In the genomic region with DNA sequence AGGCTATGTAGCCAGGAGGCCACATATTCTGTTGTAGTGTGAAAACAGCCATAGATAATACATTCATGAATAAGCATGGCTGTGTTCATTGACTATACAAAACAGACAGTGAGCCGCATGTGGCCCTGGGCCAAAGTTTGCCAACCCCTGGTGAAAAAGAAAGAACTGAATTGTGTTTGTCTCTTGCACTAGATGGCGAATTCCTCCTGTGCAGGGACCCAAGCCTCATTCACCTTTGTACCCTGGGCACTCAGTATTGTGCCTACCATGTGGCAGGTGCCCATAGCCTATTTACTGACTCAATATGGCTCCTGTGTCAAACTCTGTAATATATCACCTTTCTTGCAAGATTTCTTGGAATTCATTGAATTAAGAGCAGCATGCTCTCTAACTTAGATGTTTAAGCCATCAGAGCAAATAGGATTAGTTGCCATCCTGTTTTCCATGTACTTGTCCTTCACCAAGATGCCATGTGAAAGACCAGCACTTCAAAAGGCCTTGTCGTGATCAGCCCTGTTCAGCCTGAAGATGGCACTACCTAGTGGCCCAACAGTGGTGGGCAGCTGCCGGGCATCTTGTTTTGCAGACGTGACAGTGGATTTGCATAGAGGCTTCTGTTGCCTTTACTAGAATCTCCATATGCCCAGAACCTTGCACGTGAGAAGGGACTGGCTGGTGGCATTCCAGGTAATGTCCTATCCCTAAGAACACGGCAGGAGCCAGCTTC, we compare ENCODE assay signal across 12 cellular contexts. TPM values are rescaled to one million over a fixed set of nuclear protein-coding genes. Genes with fewer than 3 reads are reported as not detected.
DNase-seq lines count a peak whose midpoint lies in the region; ATAC-seq and TF ChIP-seq lines count a peak whose summit lies in the region.
"Had no signal": no experiment of that assay in that cellular context is flagged by ENCODE, and none has a peak within 500 bp of the region (broad histone marks: within the 10 kb centered on the region; RNA-seq: fewer than 3 reads in every experiment).

No MANE protein-coding gene starts in this region.

- TF ChIP-seq CTCF in A673 (conservative IDR thresholded peaks at IDR 0.05; ENCODE audit: low read depth, low read length) (0 out of 2 replicates have a peak, but pooled peaks have one; percentile 16), HFFc6 (IDR thresholded peaks at IDR 0.05) (peak; percentile 30; the same call in 1 of the 2 replicates)

- intact Hi-C loops in A673 (cut with micrococcal nuclease; ENCODE audit: unreplicated experiment), result loop anchor here (1.0 to 5.0 kb wide), 2 partner anchors 44 to 163 kb away; no protein-coding TSS in a partner anchor
- intact Hi-C loops in activated CD4-positive, alpha-beta T cell treated with anti-CD3 and anti-CD28 coated beads for 36 hours (cut with DNase I, micrococcal nuclease), result loop anchor here (1.0 kb wide), 2 partner anchors 164 to 322 kb away; no protein-coding TSS in a partner anchor

- H3K36me3 Mint-ChIP-seq in HFFc6 (ENCODE audit: low read depth), result no peaks in the 10 kb centered on the region
- peaks cover 1% of the 10 kb centered on the region for H3K36me3 Mint-ChIP-seq in activated CD4-positive, alpha-beta T cell treated with anti-CD3 and anti-CD28 coated beads for 36 hours (ENCODE audit: low read depth)
- H3K36me3 Mint-ChIP-seq: brain; stimulated activated memory B cell treated with anti-CD40 and anti-IgM and Interleukin-4, amounts not matched to agents 10 μg/mL and 1 μg/mL and 100 μg/mL, for 72 hours had no signal

- CTCF ChIA-PET in A673 (lab: Charles Lee), result interaction anchor here (0.6 kb wide), 1 partner anchor 374 kb away, joined by 4 read pairs; no protein-coding TSS in a partner anchor
- CTCF ChIA-PET in activated CD4-positive, alpha-beta T cell treated with anti-CD3 and anti-CD28 coated beads for 36 hours (lab: Charles Lee), result no interaction called here

- no peaks in the 10 kb centered on the region for H3K4me1 ChIP-seq in A673 (ENCODE audit: insufficient read depth, low read length, poor library complexity, severe bottlenecking)

- H3K27ac Mint-ChIP-seq in HFFc6, result no peak overlapping the region
- no peak overlapping the region for H3K27ac Mint-ChIP-seq in activated CD4-positive, alpha-beta T cell treated with anti-CD3 and anti-CD28 coated beads for 36 hours
- H3K27ac Mint-ChIP-seq: activated CD4-positive, alpha-beta memory T cell treated with anti-CD3 and anti-CD28 coated beads, Interleukin-2, amount 10 ng/mL, durations not matched to agents 7 days and 5 days; brain; stimulated activated memory B cell treated with anti-CD40 and anti-IgM and Interleukin-4, amounts not matched to agents 10 μg/mL and 1 μg/mL and 100 μg/mL, for 72 hours; T-helper 1 cell treated with Interleukin-12 subunit alpha and Interleukin-12 subunit beta and Interleukin-4 antibody, amounts not matched to agents 30 μg/mL and 1 μg/mL, for 36 hours had no signal

- DNase-seq in A673 (ENCODE audit: low spot score) (no peak), HFFc6 (peak; percentile 4), SK-MEL-5 (ENCODE audit: low read depth, low spot score) (peak; percentile 47), kidney tubule cell (ENCODE audit: low spot score) (peak; percentile 32), AG20443 (ENCODE audit: low spot score) (no peak), KG1 (lab: John Stamatoyannopoulos, UW) (no peak)
- no peak for DNase-seq in activated CD4-positive, alpha-beta T cell treated with anti-CD3 and anti-CD28 coated beads for 36 hours
- no peak for DNase-seq in activated CD8-positive, alpha-beta memory T cell treated with anti-CD3 and anti-CD28 coated beads, Interleukin-2, amount 50 U/mL, for 48 hours

- no peaks in the 10 kb centered on the region for H3K36me3 ChIP-seq in A673 (ENCODE audit: insufficient read depth, low read length, poor library complexity, severe bottlenecking)

- in situ Hi-C loops in SK-MEL-5 (cut with HindIII; ENCODE audit: low pct_unique_long_range_greater_than_20kb, low sequenced_read_pairs), result no loop called here

- H3K27me3 Mint-ChIP-seq in HFFc6 (ENCODE audit: insufficient read depth), result peaks cover 14% of the 10 kb centered on the region
- no peaks in the 10 kb centered on the region for H3K27me3 Mint-ChIP-seq in activated CD4-positive, alpha-beta T cell treated with anti-CD3 and anti-CD28 coated beads for 36 hours
- H3K27me3 Mint-ChIP-seq: activated CD4-positive, alpha-beta memory T cell treated with anti-CD3 and anti-CD28 coated beads, Interleukin-2, amount 10 ng/mL, durations not matched to agents 7 days and 5 days; stimulated activated memory B cell treated with anti-CD40 and anti-IgM and Interleukin-4, amounts not matched to agents 10 μg/mL and 1 μg/mL and 100 μg/mL, for 72 hours had no signal

- BruUV-seq in A673 (replicated peaks; lab: Mats Ljungman, UMichigan), result no TSS peak

- no peaks in the 10 kb centered on the region for H3K4me1 Mint-ChIP-seq in HFFc6 (ENCODE audit: low read depth)
- peaks cover 15% of the 10 kb centered on the region for H3K4me1 Mint-ChIP-seq in activated CD4-positive, alpha-beta T cell treated with anti-CD3 and anti-CD28 coated beads for 36 hours
- H3K4me1 Mint-ChIP-seq: brain; stimulated activated memory B cell treated with anti-CD40 and anti-IgM and Interleukin-4, amounts not matched to agents 10 μg/mL and 1 μg/mL and 100 μg/mL, for 72 hours had no signal

- no peak overlapping the region for H3K4me3 ChIP-seq in A673 (ENCODE audit: low read depth, low read length, poor library complexity, severe bottlenecking)

- H3K27ac ChIP-seq in A673 (ENCODE audit: low read depth, low read length, poor library complexity, severe bottlenecking), result no peak overlapping the region

- POLR2A ChIA-PET in A673 (lab: Charles Lee; ENCODE audit: low non-redundant PET), result no interaction called here
- POLR2A ChIA-PET in activated CD4-positive, alpha-beta T cell treated with anti-CD3 and anti-CD28 coated beads for 36 hours (lab: Charles Lee), result no interaction called here

- no peaks in the 10 kb centered on the region for H3K9me3 Mint-ChIP-seq in HFFc6
- no peaks in the 10 kb centered on the region for H3K9me3 Mint-ChIP-seq in activated CD4-positive, alpha-beta T cell treated with anti-CD3 and anti-CD28 coated beads for 36 hours (ENCODE audit: low read depth)
- H3K9me3 Mint-ChIP-seq: activated CD4-positive, alpha-beta memory T cell treated with anti-CD3 and anti-CD28 coated beads, Interleukin-2, amount 10 ng/mL, durations not matched to agents 7 days and 5 days; stimulated activated memory B cell treated with anti-CD40 and anti-IgM and Interleukin-4, amounts not matched to agents 10 μg/mL and 1 μg/mL and 100 μg/mL, for 72 hours; T-helper 1 cell treated with Interleukin-12 subunit alpha and Interleukin-12 subunit beta and Interleukin-4 antibody, amounts not matched to agents 30 μg/mL and 1 μg/mL, for 36 hours had no signal

- no peaks in the 10 kb centered on the region for H3K27me3 ChIP-seq in A673 (replicated peaks; ENCODE audit: insufficient read depth, low read depth, low read length, poor library complexity)

- H3K4me3 Mint-ChIP-seq in HFFc6, result no peak overlapping the region
- no peak overlapping the region for H3K4me3 Mint-ChIP-seq in activated CD4-positive, alpha-beta T cell treated with anti-CD3 and anti-CD28 coated beads for 36 hours
- H3K4me3 Mint-ChIP-seq: activated CD4-positive, alpha-beta memory T cell treated with anti-CD3 and anti-CD28 coated beads, Interleukin-2, amount 10 ng/mL, durations not matched to agents 7 days and 5 days; brain; stimulated activated memory B cell treated with anti-CD40 and anti-IgM and Interleukin-4, amounts not matched to agents 10 μg/mL and 1 μg/mL and 100 μg/mL, for 72 hours; T-helper 1 cell treated with Interleukin-12 subunit alpha and Interleukin-12 subunit beta and Interleukin-4 antibody, amounts not matched to agents 30 μg/mL and 1 μg/mL, for 36 hours had no signal

- no peak for ATAC-seq in activated CD4-positive, alpha-beta T cell treated with anti-CD3 and anti-CD28 coated beads for 36 hours
- ATAC-seq: stimulated activated memory B cell treated with anti-CD40 and anti-IgM and Interleukin-4, amounts not matched to agents 10 μg/mL and 1 μg/mL and 100 μg/mL, for 72 hours had no signal

- no peaks in the 10 kb centered on the region for H3K9me3 ChIP-seq in A673 (ENCODE audit: low read depth, low read length, poor library complexity, severe bottlenecking)

RNA-seq across cellular contexts. Expression of a gene that starts 50.9 kb away (rescaled TPM):
- 0.79 TPM in 1 of 2 replicates, not detected in the other for total RNA-seq in A673 (2021)
- total RNA-seq in HFFc6 (2021; fragmentation: NEBNext Ultra II Directional; extraction: Animal tissue kit (Norgen Biotek cat#: 25700)), result 10 to 100 TPM; 10.1 to 17.7 (median 15.7) TPM
- 19.0 and 23.3 TPM in 2 replicates for total RNA-seq in SK-MEL-5 (2014; rRNA removed; shearing (Covaris generic))
- polyA plus RNA-seq in SK-MEL-5 (2015; cell fraction: cytosol; rRNA removed), result 82.5 and 95.4 TPM in 2 replicates
- 58.4 and 77.3 TPM in 2 replicates for polyA plus RNA-seq in SK-MEL-5 (2015; cell fraction: nucleus; rRNA removed)
- total RNA-seq in activated CD4-positive, alpha-beta T cell treated with anti-CD3 and anti-CD28 coated beads for 36 hours, result 10 to 100 TPM; 41.1 to 67.0 TPM

Comparison
In these comparisons a context has a peak if more than half of its experiments do, and no peak if none do; other contexts are left out.
1. DNase-seq: peak in HFFc6 (single experiment), SK-MEL-5 (single experiment) and kidney tubule cell (single experiment); none in A673 (single experiment), AG20443 (single experiment), activated CD4-positive, alpha-beta T cell treated with anti-CD3 and anti-CD28 coated beads for 36 hours (single experiment), KG1 (single experiment) and activated CD8-positive, alpha-beta memory T cell treated with anti-CD3 and anti-CD28 coated beads, Interleukin-2, amount 50 U/mL, for 48 hours (single experiment).